In the genomic region with DNA sequence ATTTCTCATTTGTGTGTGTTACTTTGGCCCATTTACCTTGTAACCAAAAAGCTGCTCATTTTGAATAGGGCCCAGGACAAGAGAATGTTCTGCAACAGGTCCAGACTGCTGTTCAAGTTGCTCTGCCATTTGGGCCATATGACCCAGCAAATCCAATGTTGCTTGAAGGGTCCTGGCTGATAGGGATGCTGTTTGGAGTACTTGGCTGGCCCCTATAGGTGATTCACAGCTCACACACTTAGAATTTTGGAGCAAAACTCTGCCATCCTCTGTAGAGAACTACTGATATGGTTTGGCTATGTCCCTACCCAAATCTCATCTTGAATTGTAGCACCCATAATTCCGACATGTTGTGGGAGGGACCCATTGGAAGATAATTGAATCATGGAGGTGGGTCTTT, we compare ENCODE assay signal across 16 cellular contexts.
"Had no signal": no experiment of that assay in that cellular context is flagged by ENCODE, and none has a peak within 500 bp of the region (broad histone marks: within the 10 kb centered on the region; RNA-seq: fewer than 3 reads in every experiment).

No MANE protein-coding gene starts in this region.

- H3K9me3 Mint-ChIP-seq: natural killer cell; stimulated activated effector memory CD8-positive, alpha-beta T cell treated with anti-CD3 and anti-CD28 coated beads, Interleukin-12 subunit alpha, Interleukin-12 subunit beta, amount 100 ng/mL, for 72 hours had no signal

- ATAC-seq: activated CD8-positive, alpha-beta T cell treated with anti-CD3 and anti-CD28 coated beads, Interleukin-2, amount 10 ng/mL, durations not matched to agents 7 days and 5 days; natural killer cell; stimulated activated effector memory CD8-positive, alpha-beta T cell treated with anti-CD3 and anti-CD28 coated beads, Interleukin-12 subunit alpha, Interleukin-12 subunit beta, amount 100 ng/mL, for 72 hours had no signal

- H3K4me1 ChIP-seq: colonic mucosa, right atrium auricular region, tibial artery had no signal

- H3K27ac Mint-ChIP-seq: activated CD8-positive, alpha-beta T cell treated with anti-CD3 and anti-CD28 coated beads, Interleukin-2, amount 10 ng/mL, durations not matched to agents 7 days and 5 days; activated T-helper 1 cell treated with anti-CD3 and anti-CD28 coated beads, Interleukin-12 subunit alpha, Interleukin-12 subunit beta, Interleukin-2, Interleukin-4 antibody, amounts not matched to agents 30 ng/mL and 10 ng/mL and 1 ng/mL, durations not matched to agents 14 hours and 24 hours and 36 hours; natural killer cell; stimulated activated effector memory CD8-positive, alpha-beta T cell treated with anti-CD3 and anti-CD28 coated beads, Interleukin-12 subunit alpha, Interleukin-12 subunit beta, amount 100 ng/mL, for 72 hours had no signal

- H3K27me3 ChIP-seq: colonic mucosa, right atrium auricular region, tibial artery had no signal

- H3K9me3 ChIP-seq: colonic mucosa, right atrium auricular region, tibial artery had no signal

- H3K36me3 Mint-ChIP-seq: natural killer cell; stimulated activated effector memory CD8-positive, alpha-beta T cell treated with anti-CD3 and anti-CD28 coated beads, Interleukin-12 subunit alpha, Interleukin-12 subunit beta, amount 100 ng/mL, for 72 hours had no signal

- H3K4me2 ChIP-seq: smooth muscle cell had no signal

- DNase-seq: activated CD4-positive, alpha-beta T cell treated with anti-CD3 and anti-CD28 coated beads for 48 hours; activated CD8-positive, alpha-beta memory T cell treated with anti-CD3 and anti-CD28 coated beads, Interleukin-2, amount 50 U/mL, for 48 hours; activated CD8-positive, alpha-beta T cell treated with anti-CD3 and anti-CD28 coated beads, Interleukin-2, amount 10 ng/mL, durations not matched to agents 7 days and 5 days; activated naive CD4-positive, alpha-beta T cell; colonic mucosa; effector CD4-positive, alpha-beta T cell; head of caudate nucleus; natural killer cell; posterior cingulate gyrus; T-helper 1 cell; tibial artery had no signal

- H3K27ac ChIP-seq: colonic mucosa, right atrium auricular region, tibial artery, VCaP had no signal

- H3K4me3 Mint-ChIP-seq: activated CD8-positive, alpha-beta T cell treated with anti-CD3 and anti-CD28 coated beads, Interleukin-2, amount 10 ng/mL, durations not matched to agents 7 days and 5 days; activated T-helper 1 cell treated with anti-CD3 and anti-CD28 coated beads, Interleukin-12 subunit alpha, Interleukin-12 subunit beta, Interleukin-2, Interleukin-4 antibody, amounts not matched to agents 30 ng/mL and 10 ng/mL and 1 ng/mL, durations not matched to agents 14 hours and 24 hours and 36 hours; natural killer cell; stimulated activated effector memory CD8-positive, alpha-beta T cell treated with anti-CD3 and anti-CD28 coated beads, Interleukin-12 subunit alpha, Interleukin-12 subunit beta, amount 100 ng/mL, for 72 hours had no signal

- H3K4me3 ChIP-seq: colonic mucosa, right atrium auricular region, smooth muscle cell, tibial artery had no signal

- H3K36me3 ChIP-seq: colonic mucosa, right atrium auricular region, tibial artery had no signal
